ENCODE assay signal across 10 cellular contexts in genomic region chrX:20315140-20315539, GRCh38. TPM values are rescaled to one million over a fixed set of nuclear protein-coding genes. Genes with fewer than 3 reads are reported as not detected.
DNase-seq lines count a peak whose midpoint lies in the region; ATAC-seq and TF ChIP-seq lines count a peak whose summit lies in the region.
"Had no signal": no experiment of that assay in that cellular context is flagged by ENCODE, and none has a peak within 500 bp of the region (broad histone marks: within the 10 kb centered on the region; RNA-seq: fewer than 3 reads in every experiment).

No MANE protein-coding gene starts in this region.

- H3K27ac ChIP-seq in transverse colon, result no peak overlapping the region
- H3K27ac ChIP-seq: SK-N-MC had no signal

- no peak for TF ChIP-seq EP300 in transverse colon (IDR thresholded peaks at IDR 0.05; ENCODE audit: low read depth)

- H3K9me3 ChIP-seq in transverse colon, result no peaks in the 10 kb centered on the region

- H3K27me3 ChIP-seq in transverse colon, result no peaks in the 10 kb centered on the region

- no peak for TF ChIP-seq CTCF in transverse colon (IDR thresholded peaks at IDR 0.05)

- H3K36me3 ChIP-seq in transverse colon, result no peaks in the 10 kb centered on the region

- in situ Hi-C loops in transverse colon (cut with MboI; ENCODE audit: low pct_ligation_motif_present in 1 of 4, low pct_unique_long_range_greater_than_20kb in 1 of 4, low sequenced_read_pairs in 3 of 4), result no loop called here

- no peaks in the 10 kb centered on the region for H3K4me1 ChIP-seq in transverse colon

- peak; percentile 83 for ATAC-seq in HG03135 (IDR thresholded peaks at IDR 0.05; ENCODE audit: unreplicated experiment)

- no peak for TF ChIP-seq POLR2A in transverse colon (IDR thresholded peaks at IDR 0.05)

- WGBS in transverse colon (ENCODE audit: low coverage in 1 of 2), 2 donors, result 36 to 50% methylated on average over 1 to 2 of the region's 2 CpGs

- peak; percentile 57 for DNase-seq in NCI-H2171 treated with DMSO at 0.1 percent for 48 hours (lab: John Stamatoyannopoulos, UW)
- DNase-seq in NCI-H2171 (lab: John Stamatoyannopoulos, UW), result no peak
- peak; percentile 47 for DNase-seq in SKM-1 (lab: John Stamatoyannopoulos, UW; ENCODE audit: unreplicated experiment)
- DNase-seq in transverse colon, result peak; percentile 10
- DNase-seq in activated effector memory CD4-positive, alpha-beta T cell treated with anti-CD3 and anti-CD28 coated beads, Interleukin-2, amount 50 U/mL, for 16 hours, result no peak
- no peak for DNase-seq in SHP77 (lab: John Stamatoyannopoulos, UW)
- no peak for DNase-seq in stimulated activated CD4-positive, alpha-beta T cell treated with anti-CD3 and anti-CD28 coated beads, Interleukin-4, amount 100 ng/mL, for 4 hours
- DNase-seq: caudate nucleus had no signal

- intact Hi-C loops in transverse colon (cut with DNase I; ENCODE audit: low total_unique reads), result no loop called here

- no peak overlapping the region for H3K4me3 ChIP-seq in transverse colon
- H3K4me3 ChIP-seq: SK-N-MC had no signal

RNA-seq across cellular contexts. Expression of gene RPS6KA3, which starts 48.4 kb away (rescaled TPM):
- total RNA-seq in transverse colon, result 10 to 100 TPM; 28.7 to 73.0 (median 49.8) TPM

Comparison
In these comparisons a context has a peak if more than half of its experiments do, and no peak if none do; other contexts are left out.
1. DNase-seq: peak in NCI-H2171 treated with DMSO at 0.1 percent for 48 hours (single experiment), SKM-1 (single experiment) and transverse colon (single experiment); none in NCI-H2171 (single experiment), activated effector memory CD4-positive, alpha-beta T cell treated with anti-CD3 and anti-CD28 coated beads, Interleukin-2, amount 50 U/mL, for 16 hours (single experiment), SHP77 (0 of 2) and stimulated activated CD4-positive, alpha-beta T cell treated with anti-CD3 and anti-CD28 coated beads, Interleukin-4, amount 100 ng/mL, for 4 hours (0 of 2).